In genomic region chr9:136122425-136123383, GRCh38 we compare ENCODE assay signal across 8 cellular contexts. TPM values are rescaled to one million over a fixed set of nuclear protein-coding genes. Genes with fewer than 3 reads are reported as not detected.
DNase-seq lines count a peak whose midpoint lies in the region; ATAC-seq and TF ChIP-seq lines count a peak whose summit lies in the region.

No MANE protein-coding gene starts in this region.

- H2AK5ac ChIP-seq in mesenchymal stem cell (ENCODE audit: low read length, severe bottlenecking), result no peak overlapping the region

- peak; percentile 97 for TF ChIP-seq CTCF in activated CD8-positive, alpha-beta T cell treated with anti-CD3 and anti-CD28 coated beads for 36 hours (IDR thresholded peaks at IDR 0.05)

- H3K4me3 Mint-ChIP-seq in activated CD8-positive, alpha-beta T cell treated with anti-CD3 and anti-CD28 coated beads for 36 hours, result no peak overlapping the region

- no peaks in the 10 kb centered on the region for H3K36me3 Mint-ChIP-seq in activated CD8-positive, alpha-beta T cell treated with anti-CD3 and anti-CD28 coated beads for 36 hours (ENCODE audit: low read depth)

- H4K8ac ChIP-seq in mesenchymal stem cell (ENCODE audit: low read length), result peak overlapping the region; percentile 19

- no peak overlapping the region for H3K27ac ChIP-seq in effector memory CD4-positive, alpha-beta T cell (ENCODE audit: insufficient read depth, low read length, poor library complexity, severe bottlenecking)
- no peak overlapping the region for H3K27ac ChIP-seq in mesenchymal stem cell (ENCODE audit: low read length, poor library complexity, severe bottlenecking)

- H3K9me3 ChIP-seq in effector memory CD4-positive, alpha-beta T cell (ENCODE audit: control insufficient read depth, low read length), result no peaks in the 10 kb centered on the region
- H3K9me3 ChIP-seq in mesenchymal stem cell (ENCODE audit: control insufficient read depth, low read length), result peaks cover 4% of the 10 kb centered on the region

- no peak overlapping the region for H3K4me3 ChIP-seq in effector memory CD4-positive, alpha-beta T cell (ENCODE audit: insufficient read depth, low read depth, low read length, poor library complexity, severe bottlenecking)
- peak overlapping the region in 1 of 2 experiments; percentile 68 for H3K4me3 ChIP-seq in mesenchymal stem cell (ENCODE audit: insufficient read depth in 1 of 2, low read depth in 1 of 2, low read length in 2 of 2)

- no peaks in the 10 kb centered on the region for H3K4me1 Mint-ChIP-seq in activated CD8-positive, alpha-beta T cell treated with anti-CD3 and anti-CD28 coated beads for 36 hours (ENCODE audit: low read depth)

- no peaks in the 10 kb centered on the region for H3K9me3 Mint-ChIP-seq in activated CD8-positive, alpha-beta T cell treated with anti-CD3 and anti-CD28 coated beads for 36 hours

- H3K4ac ChIP-seq in mesenchymal stem cell (ENCODE audit: low read depth in 1 of 2, low read length in 2 of 2), result no peak overlapping the region

- H3K27me3 Mint-ChIP-seq in activated CD8-positive, alpha-beta T cell treated with anti-CD3 and anti-CD28 coated beads for 36 hours, result peaks cover 5% of the 10 kb centered on the region

- H3K27me3 ChIP-seq in effector memory CD4-positive, alpha-beta T cell (replicated peaks; ENCODE audit: control insufficient read depth, insufficient read depth, low read length, poor library complexity, severe bottlenecking), result no peaks in the 10 kb centered on the region
- peaks cover 27 to 47% of the 10 kb centered on the region in 2 experiments for H3K27me3 ChIP-seq in mesenchymal stem cell (ENCODE audit: control insufficient read depth in 1 of 2, insufficient read depth in 1 of 2, low read length in 2 of 2)

- H3K4me1 ChIP-seq in effector memory CD4-positive, alpha-beta T cell (ENCODE audit: control insufficient read depth, insufficient read depth, low read length, poor library complexity, severe bottlenecking), result peaks cover 19% of the 10 kb centered on the region
- H3K4me1 ChIP-seq in mesenchymal stem cell (ENCODE audit: control insufficient read depth, insufficient read depth, low read depth, low read length), result peaks cover 19% of the 10 kb centered on the region

- no peak overlapping the region for H2BK120ac ChIP-seq in mesenchymal stem cell (ENCODE audit: low read depth, low read length)

- H4K91ac ChIP-seq in mesenchymal stem cell (ENCODE audit: low read length), result no peak overlapping the region

- H2AFZ ChIP-seq in mesenchymal stem cell (ENCODE audit: low read depth, low read length), result no peak overlapping the region

- no peaks in the 10 kb centered on the region for H3K36me3 ChIP-seq in effector memory CD4-positive, alpha-beta T cell (ENCODE audit: control insufficient read depth, insufficient read depth, low read length)
- H3K36me3 ChIP-seq in mesenchymal stem cell (ENCODE audit: control insufficient read depth in 1 of 2, insufficient read depth in 2 of 2, low read depth in 1 of 2, low read length in 2 of 2), result peaks cover 0 to 4% of the 10 kb centered on the region in 2 experiments

- peak overlapping the region; percentile 67 for H3K9ac ChIP-seq in mesenchymal stem cell (ENCODE audit: low read length)

- no peak overlapping the region for H3K4me2 ChIP-seq in mesenchymal stem cell (ENCODE audit: low read length, poor library complexity, severe bottlenecking)

- H2BK15ac ChIP-seq in mesenchymal stem cell (ENCODE audit: low read depth, poor library complexity, severe bottlenecking), result no peak overlapping the region

- intact Hi-C loops in activated CD8-positive, alpha-beta T cell treated with anti-CD3 and anti-CD28 coated beads for 36 hours (cut with micrococcal nuclease), result loop anchor here (5.0 kb wide), 2 partner anchors 35 to 155 kb away; no protein-coding TSS in a partner anchor

- WGBS in mesenchymal stem cell, result 41% methylated on average over 45 of the region's 45 CpGs

- CTCF ChIA-PET in activated CD8-positive, alpha-beta T cell treated with anti-CD3 and anti-CD28 coated beads for 36 hours (lab: Charles Lee), result interaction anchor here (0.6 to 4.8 kb wide), 28 partner anchors 10 to 268 kb away, joined by 3 to 54 read pairs (median 4); partner anchors contain the start of genes NACC2 and UBAC1

- H3K27ac Mint-ChIP-seq in activated CD8-positive, alpha-beta T cell treated with anti-CD3 and anti-CD28 coated beads for 36 hours, result no peak overlapping the region

- H2BK5ac ChIP-seq in mesenchymal stem cell (ENCODE audit: low read depth, low read length, poor library complexity, severe bottlenecking), result no peak overlapping the region

- peak overlapping the region in 1 of 2 experiments; percentile 59 for H3K14ac ChIP-seq in mesenchymal stem cell (ENCODE audit: low read length in 2 of 2)

- ATAC-seq in activated CD8-positive, alpha-beta T cell treated with anti-CD3 and anti-CD28 coated beads for 36 hours, result peak; percentile 22
- no peak for ATAC-seq in GM18868 (IDR thresholded peaks at IDR 0.05; ENCODE audit: unreplicated experiment)

- POLR2A ChIA-PET in activated CD8-positive, alpha-beta T cell treated with anti-CD3 and anti-CD28 coated beads for 36 hours (lab: Charles Lee), result interaction anchor here (1.2 to 1.6 kb wide), 2 partner anchors 27 to 155 kb away, joined by 5 to 7 read pairs; partner anchors contain the start of gene NACC2

- DNase-seq in NCI-H524 (lab: John Stamatoyannopoulos, UW), result peak; percentile 48 to 75
- DNase-seq in NCI-H524 treated with DMSO at 0.1 percent for 48 hours (lab: John Stamatoyannopoulos, UW), result no peak
- DNase-seq in NCI-H345 treated with DMSO at 0.1 percent for 48 hours (lab: John Stamatoyannopoulos, UW; ENCODE audit: unreplicated experiment), result peak; percentile 19
- DNase-seq in activated CD8-positive, alpha-beta T cell treated with anti-CD3 and anti-CD28 coated beads for 36 hours, result peak; percentile 82
- peak; percentile 48 to 62 (median 51) for DNase-seq in effector memory CD4-positive, alpha-beta T cell
- peak; percentile 56 for DNase-seq in mesenchymal stem cell
- DNase-seq in stimulated activated CD8-positive, alpha-beta memory T cell treated with anti-CD3 and anti-CD28 coated beads, Interleukin-15, amount 100 ng/mL, for 24 hours (ENCODE audit: low read depth), result peak; percentile 53

- H3K18ac ChIP-seq in mesenchymal stem cell (ENCODE audit: low read depth in 1 of 2, low read length in 2 of 2), result peak overlapping the region in 1 of 2 experiments; percentile 51

- peaks cover 5% of the 10 kb centered on the region for H3K79me1 ChIP-seq in mesenchymal stem cell (replicated peaks; ENCODE audit: low read length, poor library complexity, severe bottlenecking)

- no peak overlapping the region for H3K23ac ChIP-seq in mesenchymal stem cell (ENCODE audit: low read length in 2 of 2)

- peak overlapping the region in 1 of 2 experiments; percentile 45 for H2BK12ac ChIP-seq in mesenchymal stem cell (ENCODE audit: low read length in 2 of 2)

RNA-seq across cellular contexts. Expression of gene TMEM250, which starts 4.0 kb away (rescaled TPM):
- total RNA-seq in activated CD8-positive, alpha-beta T cell treated with anti-CD3 and anti-CD28 coated beads for 36 hours, result 10 to 100 TPM; 24.4 to 25.9 TPM
- 18.1 TPM for polyA plus RNA-seq in mesenchymal stem cell (2013, experiment 1 of 2)
- 17.5 TPM for polyA plus RNA-seq in mesenchymal stem cell (2013, experiment 2 of 2)

RNA-seq across cellular contexts. Expression of gene NACC2, which starts 27.6 kb away (rescaled TPM):
- 1 to 10 TPM; 6.0 to 6.2 TPM for total RNA-seq in activated CD8-positive, alpha-beta T cell treated with anti-CD3 and anti-CD28 coated beads for 36 hours
- 25.9 TPM for polyA plus RNA-seq in mesenchymal stem cell (2013, experiment 1 of 2)
- 26.0 TPM for polyA plus RNA-seq in mesenchymal stem cell (2013, experiment 2 of 2)
